28 cellular contexts compared by ENCODE assay signal in the genomic region with DNA sequence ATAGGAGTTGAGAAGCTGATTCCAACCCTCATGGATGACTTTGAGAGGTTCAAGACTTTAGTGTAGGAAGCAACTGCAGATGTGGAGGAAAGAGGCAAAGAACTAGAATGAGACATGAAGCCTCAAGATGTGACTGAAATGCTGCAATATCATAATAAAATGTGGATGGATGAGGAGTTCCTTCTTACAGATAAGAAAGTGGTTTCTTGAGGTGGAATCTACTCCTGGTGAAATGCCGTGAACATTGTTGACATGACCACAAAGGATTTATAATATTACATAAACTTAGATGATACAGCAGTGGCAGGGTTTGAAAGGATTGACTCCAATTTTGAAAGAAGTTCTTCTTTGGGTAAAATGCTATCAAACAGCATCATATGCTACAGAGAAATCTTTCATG.
"Had no signal": no experiment of that assay in that cellular context is flagged by ENCODE, and none has a peak within 500 bp of the region (broad histone marks: within the 10 kb centered on the region; RNA-seq: fewer than 3 reads in every experiment).

No MANE protein-coding gene starts in this region.

- H3K9me3 ChIP-seq: colonic mucosa, esophagus muscularis mucosa, esophagus squamous epithelium, gastrocnemius medialis, gastroesophageal sphincter, heart left ventricle, heart right ventricle had no signal

- H3K27ac ChIP-seq: colonic mucosa, coronary artery, dorsolateral prefrontal cortex, epithelial cell of prostate, esophagus muscularis mucosa, esophagus squamous epithelium, foreskin keratinocyte, gastrocnemius medialis, gastroesophageal sphincter had no signal

- FAIRE-seq: colon, endometrium, endothelial cell of umbilical vein, frontal cortex had no signal

- H3K4me3 ChIP-seq: colonic mucosa, coronary artery, dorsolateral prefrontal cortex, esophagus muscularis mucosa, esophagus squamous epithelium, gastrocnemius medialis, gastroesophageal sphincter, heart left ventricle, heart right ventricle had no signal

- H3K4me1 ChIP-seq: colonic mucosa, esophagus muscularis mucosa, gastrocnemius medialis, gastroesophageal sphincter had no signal

- H3K27me3 ChIP-seq: colonic mucosa, dorsolateral prefrontal cortex, esophagus muscularis mucosa, esophagus squamous epithelium, foreskin keratinocyte, gastrocnemius medialis, gastroesophageal sphincter, heart left ventricle, heart right ventricle had no signal

- DNase-seq: colonic mucosa; cortex of kidney; dermis blood vessel endothelial cell; dorsolateral prefrontal cortex; effector CD4-positive, alpha-beta T cell; effector CD8-positive, alpha-beta T cell; effector memory CD4-positive, alpha-beta T cell; effector memory CD8-positive, alpha-beta T cell; endodermal cell; erythroblast; esophagus squamous epithelium; foreskin fibroblast; foreskin keratinocyte; foreskin melanocyte; gastrocnemius medialis; glutamatergic neuron; head of caudate nucleus; heart left ventricle; heart right ventricle had no signal

- ATAC-seq: effector memory CD8-positive, alpha-beta T cell; esophagus mucosa; foreskin keratinocyte; gastrocnemius medialis; gastroesophageal sphincter; heart left ventricle; heart right ventricle had no signal
